Comparison of ENCODE assay signal across 8 cellular contexts in genomic region chr7:111730476-111731300, GRCh38.
DNase-seq lines count a peak whose midpoint lies in the region; ATAC-seq and TF ChIP-seq lines count a peak whose summit lies in the region.

No MANE protein-coding gene starts in this region.

- H2AFZ ChIP-seq in H9 (ENCODE audit: low read length) = no peak overlapping the region
- no peak overlapping the region for H2AFZ ChIP-seq in neural cell (ENCODE audit: low read depth, low read length)

- H3K27me3 ChIP-seq in H9 (ENCODE audit: insufficient read depth, low read length) (no peaks in the 10 kb centered on the region), neural cell (ENCODE audit: insufficient read depth, low read depth, low read length) (no peaks in the 10 kb centered on the region), spleen (replicated peaks in 1 of 7) (no peaks in the 10 kb centered on the region)

- H3K14ac ChIP-seq in H9 (ENCODE audit: insufficient read depth, low read length) = no peak overlapping the region

- H3K4me3 ChIP-seq in astrocyte of the spinal cord (ENCODE audit: low read depth, low read length) (no peak overlapping the region), neural cell (ENCODE audit: low read length) (no peak overlapping the region), spleen (no peak overlapping the region)

- H3K27ac ChIP-seq in H9 (ENCODE audit: insufficient read length, low read depth, low read length) (no peak overlapping the region), neural cell (ENCODE audit: low read length) (peak overlapping the region; percentile 54), spleen (no peak overlapping the region)

- in situ Hi-C loops in astrocyte of the spinal cord (cut with HindIII; ENCODE audit: low sequenced_read_pairs) = no loop called here

- H3K79me2 ChIP-seq in H9 (ENCODE audit: insufficient read depth, low read length) (no peaks in the 10 kb centered on the region), neural cell (replicated peaks; ENCODE audit: insufficient read depth, low read length) (no peaks in the 10 kb centered on the region)

- H3K56ac ChIP-seq in H9 (ENCODE audit: insufficient read length, low read depth, low read length) = no peak overlapping the region

- no peak overlapping the region for H4K5ac ChIP-seq in H9 (ENCODE audit: insufficient read length, low read depth, low read length)

- intact Hi-C loops in spleen (cut with DNase I; ENCODE audit: low total_unique reads) = no loop called here

- no CpG with 5 or more reads among the region's 13 CpGs for WGBS in H9 (ENCODE audit: extremely low coverage, insufficient read length, low lambda C conversion rate)
- 83 to 89% (median 85%) methylated on average over 13 of the region's 13 CpGs for WGBS in spleen, 5 donors

- H3K4me1 ChIP-seq in H9 (ENCODE audit: insufficient read depth, low read length) (no peaks in the 10 kb centered on the region), spleen (no peaks in the 10 kb centered on the region)

- no peak overlapping the region for H3K4ac ChIP-seq in H9 (ENCODE audit: low read depth, low read length)

- H3K27ac Mint-ChIP-seq in H9 = no peak overlapping the region

- H3K18ac ChIP-seq in H9 (ENCODE audit: insufficient read length, low read depth, low read length) = no peak overlapping the region

- no peak overlapping the region for H2BK5ac ChIP-seq in H9 (ENCODE audit: insufficient read length, low read length)

- TF ChIP-seq EP300 in neural cell (conservative IDR thresholded peaks at IDR 0.05; ENCODE audit: poor library complexity, severe bottlenecking) = peak; percentile 86

- no peaks in the 10 kb centered on the region for H3F3A ChIP-seq in neural cell (ENCODE audit: insufficient read depth, low read length, poor library complexity, severe bottlenecking)

- H3K79me1 ChIP-seq in H9 (ENCODE audit: insufficient read depth, low read depth, low read length, poor library complexity, severe bottlenecking) = no peaks in the 10 kb centered on the region

- H3K4me2 ChIP-seq in H9 (ENCODE audit: insufficient read depth, insufficient read length, low read length) (no peak overlapping the region), neural cell (ENCODE audit: low read length) (peak overlapping the region; percentile 9)

- no peak overlapping the region for H3K9ac ChIP-seq in H9 (ENCODE audit: extremely low read depth, insufficient read length, low read length)
- H3K9ac ChIP-seq in neural cell (ENCODE audit: low read length) = no peak overlapping the region

- H2BK120ac ChIP-seq in H9 (ENCODE audit: low read depth, low read length, poor library complexity, severe bottlenecking) = no peak overlapping the region

- DNase-seq in H9 = no peak
- peak; percentile 19 to 70 (median 34) for DNase-seq in NCI-H1417 (lab: John Stamatoyannopoulos, UW)
- DNase-seq in astrocyte of the spinal cord (ENCODE audit: low read depth, low spot score) = no peak
- no peak for DNase-seq in middle frontal gyrus (ENCODE audit: extremely low spot score, low spot score)
- no peak for DNase-seq in spleen

- no peaks in the 10 kb centered on the region for H3K9me2 ChIP-seq in neural cell (ENCODE audit: insufficient read depth, low read length)

- H3K9me3 Mint-ChIP-seq in H9 = no peaks in the 10 kb centered on the region

- no peaks in the 10 kb centered on the region for H3K23me2 ChIP-seq in H9 (ENCODE audit: insufficient read length, low read depth, low read length, poor library complexity, severe bottlenecking)

- H3K4me1 Mint-ChIP-seq in H9 = 0 out of 4 replicates have a peak, but pooled peaks cover 0 to 2% of the 10 kb centered on the region in 2 experiments

- H3K36me3 Mint-ChIP-seq in H9 (ENCODE audit: insufficient read depth in 1 of 3, low read depth in 3 of 3) = peaks cover 0 to 6% (median 0%) of the 10 kb centered on the region in 3 experiments; a peak in 3 of 7 replicates

- H3K9me3 ChIP-seq in H9 (ENCODE audit: control insufficient read depth, low read depth, low read length) (no peaks in the 10 kb centered on the region), neural cell (ENCODE audit: low read length) (no peaks in the 10 kb centered on the region), spleen (no peaks in the 10 kb centered on the region)

- H3T11ph ChIP-seq in H9 (ENCODE audit: low read length) = no peak overlapping the region

- H2AK5ac ChIP-seq in H9 (ENCODE audit: insufficient read length, low read length) = no peak overlapping the region

- H2BK15ac ChIP-seq in H9 (ENCODE audit: low read depth, low read length) = no peak overlapping the region

- H3K36me3 ChIP-seq in neural cell (ENCODE audit: insufficient read depth, low read length) (peaks cover 9% of the 10 kb centered on the region), spleen (peaks cover 0 to 6% (median 2%) of the 10 kb centered on the region in 6 donors)

- TF ChIP-seq RAD21 in neural cell (conservative IDR thresholded peaks at IDR 0.05) = peak; percentile 81

- H3K4me3 Mint-ChIP-seq in H9 = no peak overlapping the region

- H4K8ac ChIP-seq in H9 (replicated peaks; ENCODE audit: insufficient read length, low read depth, low read length) = no peak overlapping the region

- H3K23ac ChIP-seq in H9 (ENCODE audit: insufficient read length, low read depth, low read length) = no peak overlapping the region

- no peak overlapping the region for H2BK12ac ChIP-seq in H9 (ENCODE audit: insufficient read length, low read depth, low read length)

- no peak overlapping the region for H4K91ac ChIP-seq in H9 (ENCODE audit: insufficient read length, low read depth, low read length)

- no peak overlapping the region for H2BK20ac ChIP-seq in H9 (ENCODE audit: low read depth, low read length, poor library complexity, severe bottlenecking)

- TF ChIP-seq CTCF in GM12874 (IDR thresholded peaks at IDR 0.05; ENCODE audit: insufficient read depth, low read depth, low read length) (peak; percentile 57; the same call in 1 of the 2 replicates), H9 (conservative IDR thresholded peaks at IDR 0.05) (peak; percentile 81), astrocyte of the spinal cord (IDR thresholded peaks at IDR 0.05; ENCODE audit: low read depth, low read length) (peak; percentile 50), neural cell (IDR thresholded peaks at IDR 0.05; ENCODE audit: poor library complexity, severe bottlenecking) (peak; percentile 76), spleen (IDR thresholded peaks at IDR 0.05 in 8 of 11, conservative IDR thresholded peaks at IDR 0.05 in 3 of 11) (peak in 2 of 11 experiments; percentile 15 to 24)

- H4K20me1 ChIP-seq in H9 (ENCODE audit: control insufficient read depth, insufficient read depth, insufficient read length) = no peaks in the 10 kb centered on the region
- no peaks in the 10 kb centered on the region for H4K20me1 ChIP-seq in neural cell (ENCODE audit: insufficient read depth)

- H3K27me3 Mint-ChIP-seq in H9 (ENCODE audit: low read depth) = no peaks in the 10 kb centered on the region

- TF ChIP-seq POLR2A in spleen (IDR thresholded peaks at IDR 0.05) = no peak

- ATAC-seq in GM19467 (IDR thresholded peaks at IDR 0.05; ENCODE audit: unreplicated experiment) = no peak

TF ChIP-seq in neural cell, 6 proteins besides CTCF, POLR2A, EP300 and RAD21:
- TF ChIP-seq EZH2 (IDR thresholded peaks at IDR 0.05; ENCODE audit: borderline replicate concordance, insufficient read depth, low read length, poor library complexity, severe bottlenecking) = no peak
- TF ChIP-seq, protein P1, sequence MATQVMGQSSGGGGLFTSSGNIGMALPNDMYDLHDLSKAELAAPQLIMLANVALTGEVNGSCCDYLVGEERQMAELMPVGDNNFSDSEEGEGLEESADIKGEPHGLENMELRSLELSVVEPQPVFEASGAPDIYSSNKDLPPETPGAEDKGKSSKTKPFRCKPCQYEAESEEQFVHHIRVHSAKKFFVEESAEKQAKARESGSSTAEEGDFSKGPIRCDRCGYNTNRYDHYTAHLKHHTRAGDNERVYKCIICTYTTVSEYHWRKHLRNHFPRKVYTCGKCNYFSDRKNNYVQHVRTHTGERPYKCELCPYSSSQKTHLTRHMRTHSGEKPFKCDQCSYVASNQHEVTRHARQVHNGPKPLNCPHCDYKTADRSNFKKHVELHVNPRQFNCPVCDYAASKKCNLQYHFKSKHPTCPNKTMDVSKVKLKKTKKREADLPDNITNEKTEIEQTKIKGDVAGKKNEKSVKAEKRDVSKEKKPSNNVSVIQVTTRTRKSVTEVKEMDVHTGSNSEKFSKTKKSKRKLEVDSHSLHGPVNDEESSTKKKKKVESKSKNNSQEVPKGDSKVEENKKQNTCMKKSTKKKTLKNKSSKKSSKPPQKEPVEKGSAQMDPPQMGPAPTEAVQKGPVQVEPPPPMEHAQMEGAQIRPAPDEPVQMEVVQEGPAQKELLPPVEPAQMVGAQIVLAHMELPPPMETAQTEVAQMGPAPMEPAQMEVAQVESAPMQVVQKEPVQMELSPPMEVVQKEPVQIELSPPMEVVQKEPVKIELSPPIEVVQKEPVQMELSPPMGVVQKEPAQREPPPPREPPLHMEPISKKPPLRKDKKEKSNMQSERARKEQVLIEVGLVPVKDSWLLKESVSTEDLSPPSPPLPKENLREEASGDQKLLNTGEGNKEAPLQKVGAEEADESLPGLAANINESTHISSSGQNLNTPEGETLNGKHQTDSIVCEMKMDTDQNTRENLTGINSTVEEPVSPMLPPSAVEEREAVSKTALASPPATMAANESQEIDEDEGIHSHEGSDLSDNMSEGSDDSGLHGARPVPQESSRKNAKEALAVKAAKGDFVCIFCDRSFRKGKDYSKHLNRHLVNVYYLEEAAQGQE (IDR thresholded peaks at IDR 0.05; ENCODE audit: borderline replicate concordance) = no peak
- peak; percentile 64 for TF ChIP-seq POLR2AphosphoS5 (IDR thresholded peaks at IDR 0.05)
- TF ChIP-seq TAF1 (IDR thresholded peaks at IDR 0.05; ENCODE audit: low read depth) = no peak
- no peak for TF ChIP-seq MXI1 (conservative IDR thresholded peaks at IDR 0.05; ENCODE audit: poor library complexity, severe bottlenecking)
- peak; percentile 72 for TF ChIP-seq SMC3 (conservative IDR thresholded peaks at IDR 0.05; ENCODE audit: poor library complexity)
TF ChIP-seq in neural cell: peak in this region for 2.

Comparison
In these comparisons a context has a peak if more than half of its experiments do, and no peak if none do; other contexts are left out.
1. DNase-seq: peak in NCI-H1417 (3 of 3); none in H9 (single experiment), astrocyte of the spinal cord (single experiment), middle frontal gyrus (single experiment) and spleen (single experiment).